8 cellular contexts compared by ENCODE assay signal in the genomic region with DNA sequence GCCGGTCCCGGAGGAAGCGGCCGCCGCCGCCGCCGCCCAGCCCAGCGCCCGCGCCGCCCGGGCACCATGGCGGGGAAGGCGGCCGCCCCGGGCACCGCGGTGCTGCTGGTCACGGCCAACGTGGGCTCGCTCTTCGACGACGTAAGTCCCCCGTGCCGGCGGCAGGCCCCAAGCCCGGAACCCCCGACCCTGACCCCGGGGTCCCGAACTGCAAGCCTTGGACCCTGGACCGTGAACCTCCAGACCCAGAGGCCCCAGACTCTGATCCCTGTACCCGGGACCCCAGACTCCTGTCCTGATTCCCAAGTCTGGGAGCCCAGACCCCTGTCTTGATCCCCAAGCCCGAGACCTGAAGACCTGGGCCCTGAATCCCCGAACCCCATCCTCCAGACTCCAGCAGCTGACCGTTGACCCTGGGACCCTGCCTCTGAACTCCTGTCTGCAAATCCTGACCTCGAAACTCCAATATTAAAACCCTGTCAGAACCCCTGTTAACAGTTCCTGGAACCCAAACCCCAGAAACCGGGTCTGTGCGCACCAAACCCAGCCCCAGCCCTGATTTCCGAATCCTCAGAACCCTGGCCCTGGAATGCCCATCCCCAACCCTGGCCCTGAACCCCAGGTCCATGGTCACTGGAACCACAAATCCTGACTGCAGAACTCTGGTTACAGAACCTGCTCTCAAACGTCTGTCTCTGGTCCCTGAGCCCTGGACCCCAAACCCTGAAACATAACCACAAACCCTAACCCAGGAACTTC. TPM values are rescaled to one million over a fixed set of nuclear protein-coding genes. Genes with fewer than 3 reads are reported as not detected.
DNase-seq lines count a peak whose midpoint lies in the region; ATAC-seq and TF ChIP-seq lines count a peak whose summit lies in the region.

No MANE protein-coding gene starts in this region.

- H3K4me2 ChIP-seq in GM23248 (ENCODE audit: unreplicated experiment): peak overlapping the region; percentile 99

- H3K36me3 ChIP-seq in GM23248 (ENCODE audit: low read depth): no peaks in the 10 kb centered on the region
- no peaks in the 10 kb centered on the region for H3K36me3 ChIP-seq in SK-N-MC (ENCODE audit: insufficient read depth, low read length)

- in situ Hi-C loops in GM23248 (cut with MboI): no loop called here

- ATAC-seq in omental fat pad (ENCODE audit: low FRiP score) (peak; percentile 1), GM21529 (IDR thresholded peaks at IDR 0.05; ENCODE audit: unreplicated experiment) (no peak)

- DNase-seq in GM23248 (peak; percentile 52), SK-N-MC (ENCODE audit: low read depth, low spot score) (no peak), fibroblast of mammary gland (ENCODE audit: low read depth) (no peak), omental fat pad (ENCODE audit: low spot score) (no peak), SIG-M5 treated with dmso at 0.1 percent for 504 hours (lab: John Stamatoyannopoulos, UW; ENCODE audit: unreplicated experiment) (no peak), DMS79 (lab: John Stamatoyannopoulos, UW) (no peak), putamen (ENCODE audit: low spot score) (no peak)

- no peaks in the 10 kb centered on the region for H3K9me3 ChIP-seq in GM23248 (ENCODE audit: low read depth)
- H3K9me3 ChIP-seq in SK-N-MC (ENCODE audit: low read depth, low read length): no peaks in the 10 kb centered on the region

- peaks cover 41% of the 10 kb centered on the region for H3K4me1 ChIP-seq in GM23248 (ENCODE audit: insufficient read depth)

- H3K9ac ChIP-seq in GM23248 (peak overlapping the region; percentile 92), SK-N-MC (ENCODE audit: insufficient read length) (peak overlapping the region; percentile 75)

- H3F3A ChIP-seq in GM23248 (ENCODE audit: insufficient read depth): peaks cover 28% of the 10 kb centered on the region

- no peaks in the 10 kb centered on the region for H3K27me3 ChIP-seq in GM23248 (replicated peaks; ENCODE audit: insufficient read depth)

- peaks cover 6% of the 10 kb centered on the region for H4K20me1 ChIP-seq in GM23248 (ENCODE audit: insufficient read depth)

- H3K27ac ChIP-seq in GM23248 (no peak overlapping the region), SK-N-MC (no peak overlapping the region)

- TF ChIP-seq CTCF in fibroblast of mammary gland (conservative IDR thresholded peaks at IDR 0.05; ENCODE audit: control insufficient read depth, insufficient read depth, low read depth, low read length) (no peak), omental fat pad (IDR thresholded peaks at IDR 0.05) (no peak)

- no peaks in the 10 kb centered on the region for H3K9me2 ChIP-seq in GM23248 (ENCODE audit: insufficient read depth)

- 0 out of 2 replicates have a peak overlapping the region, but pooled peaks have one; percentile 57 for H2AFZ ChIP-seq in GM23248

- H3K79me2 ChIP-seq in GM23248 (ENCODE audit: insufficient read depth): peaks cover 46% of the 10 kb centered on the region

- H3K4me3 ChIP-seq in GM23248 (peak overlapping the region; percentile 81), SK-N-MC (peak overlapping the region; percentile 71), fibroblast of mammary gland (ENCODE audit: control insufficient read depth, low read depth, low read length) (peak overlapping the region; percentile 66)

- 3% methylated on average over 33 to 34 of the region's 42 CpGs for WGBS in GM23248 (ENCODE audit: low coverage in 1 of 2, low lambda C conversion rate in 2 of 2, missing lambda C conversion rate in 2 of 2), 2 experiments

RNA-seq across cellular contexts. Expression of gene INPP5A, which starts 0.6 kb away (rescaled TPM):
- total RNA-seq in GM23248 (2014; rRNA removed; shearing (Covaris generic)): 35.2 and 39.3 TPM in 2 replicates
- polyA plus RNA-seq in GM23248 (2016; fragmentation: Nextera tagmentation; extraction: Ambion mirVana): 2.3 and 2.8 TPM in 2 replicates
- 10 to 100 TPM; 34.1 to 49.3 (median 43.3) TPM for total RNA-seq in omental fat pad
